19 cellular contexts compared by ENCODE assay signal in genomic region chr10:19570143-19570542, GRCh38.
A peak's percentile ranks its signal among the peaks of the same experiment; 100 is the strongest.
DNase-seq lines count a peak whose midpoint lies in the region; ATAC-seq, FAIRE-seq and TF ChIP-seq lines count a peak whose summit lies in the region.
"Had no signal": no experiment of that assay in that cellular context is flagged by ENCODE, and none has a peak within 500 bp of the region (broad histone marks: within the 10 kb centered on the region; RNA-seq: fewer than 3 reads in every experiment).

No MANE protein-coding gene starts in this region.

- H3K14ac ChIP-seq in H9 (ENCODE audit: insufficient read depth, low read length): no peak overlapping the region

- intact Hi-C loops in esophagus muscularis mucosa (cut with DNase I) (no loop called here), kidney (cut with DNase I) (no loop called here)

- 22% methylated on average over 3 of the region's 3 CpGs for WGBS in esophagus muscularis mucosa
- no CpG with 5 or more reads among the region's 3 CpGs for WGBS in H9 (ENCODE audit: extremely low coverage, insufficient read length, low lambda C conversion rate)

- H3K27me3 ChIP-seq in esophagus muscularis mucosa (no peaks in the 10 kb centered on the region), thoracic aorta (replicated peaks; ENCODE audit: insufficient read depth) (no peaks in the 10 kb centered on the region), H9 (ENCODE audit: insufficient read depth, low read length) (no peaks in the 10 kb centered on the region)
- H3K27me3 ChIP-seq: MG63 had no signal

- no peak for TF ChIP-seq EP300 in esophagus muscularis mucosa (IDR thresholded peaks at IDR 0.05)

- H3K27ac Mint-ChIP-seq in H9: no peak overlapping the region
- H3K27ac Mint-ChIP-seq: CD4-positive, alpha-beta memory T cell had no signal

- no peak for FAIRE-seq in kidney (lab: Jason Lieb, UNC)
- FAIRE-seq: GM12878 had no signal

- no peaks in the 10 kb centered on the region for H3K27me3 Mint-ChIP-seq in H9 (ENCODE audit: low read depth)
- H3K27me3 Mint-ChIP-seq: CD4-positive, alpha-beta memory T cell had no signal

- no peak overlapping the region for H2BK120ac ChIP-seq in H9 (ENCODE audit: low read depth, low read length, poor library complexity, severe bottlenecking)

- H3K4me1 Mint-ChIP-seq in H9: no peaks in the 10 kb centered on the region
- H3K4me1 Mint-ChIP-seq: CD4-positive, alpha-beta memory T cell had no signal

- no peaks in the 10 kb centered on the region for H3K36me3 Mint-ChIP-seq in H9 (ENCODE audit: insufficient read depth in 1 of 3, low read depth in 3 of 3)
- H3K36me3 Mint-ChIP-seq: CD4-positive, alpha-beta memory T cell had no signal

- H3K56ac ChIP-seq in H9 (ENCODE audit: insufficient read length, low read depth, low read length): no peak overlapping the region

- DNase-seq in amniotic epithelial cell (ENCODE audit: low read depth) (peak; percentile 37), esophagus muscularis mucosa (ENCODE audit: extremely low spot score) (no peak), iris pigment epithelial cell (ENCODE audit: low read depth) (peak; percentile 53), thoracic aorta (ENCODE audit: low spot score) (no peak), HuH-7.5 (ENCODE audit: low spot score) (no peak), kidney (no peak), H4 (ENCODE audit: low spot score) (no peak), H9 (no peak)
- DNase-seq: CD4-positive, alpha-beta memory T cell; DMS79 treated with DMSO at 0.1 percent for 48 hours; MG63; NCI-H1092; NCI-H146; NCI-H2081; NCI-H510A; NCI-H774; PC-3 had no signal

- TF ChIP-seq CTCF in esophagus muscularis mucosa (IDR thresholded peaks at IDR 0.05): no peak
- no peak for TF ChIP-seq CTCF in thoracic aorta (IDR thresholded peaks at IDR 0.05)
- TF ChIP-seq CTCF in kidney (IDR thresholded peaks at IDR 0.05; ENCODE audit: borderline replicate concordance, extremely low read depth, insufficient read depth): no peak
- no peak for TF ChIP-seq CTCF in H9 (conservative IDR thresholded peaks at IDR 0.05)

- H4K20me1 ChIP-seq in H9 (ENCODE audit: control insufficient read depth, insufficient read depth, insufficient read length): no peaks in the 10 kb centered on the region

- H3K79me1 ChIP-seq in H9 (ENCODE audit: insufficient read depth, low read depth, low read length, poor library complexity, severe bottlenecking): no peaks in the 10 kb centered on the region

- H2BK5ac ChIP-seq in H9 (ENCODE audit: insufficient read length, low read length): no peak overlapping the region

- H3K4ac ChIP-seq in H9 (ENCODE audit: low read depth, low read length): no peak overlapping the region

- H3K27ac ChIP-seq in esophagus muscularis mucosa (replicated peaks in 1 of 4) (peak overlapping the region in 3 of 4 donors; percentile 48 to 56 (median 54)), thoracic aorta (peak overlapping the region; percentile 29 to 37), kidney (ENCODE audit: low read depth in 2 of 2, low read length in 2 of 2) (no peak overlapping the region), H9 (ENCODE audit: insufficient read length, low read depth, low read length) (no peak overlapping the region)
- H3K27ac ChIP-seq: RWPE1 had no signal

- H2BK20ac ChIP-seq in H9 (ENCODE audit: low read depth, low read length, poor library complexity, severe bottlenecking): no peak overlapping the region

- H4K5ac ChIP-seq in H9 (ENCODE audit: insufficient read length, low read depth, low read length): no peak overlapping the region

- no peak overlapping the region for H4K91ac ChIP-seq in H9 (ENCODE audit: insufficient read length, low read depth, low read length)

- no peaks in the 10 kb centered on the region for H3K23me2 ChIP-seq in H9 (ENCODE audit: insufficient read length, low read depth, low read length, poor library complexity, severe bottlenecking)

- H3K9me3 ChIP-seq in esophagus muscularis mucosa: no peaks in the 10 kb centered on the region
- no peaks in the 10 kb centered on the region for H3K9me3 ChIP-seq in thoracic aorta
- no peaks in the 10 kb centered on the region for H3K9me3 ChIP-seq in kidney (ENCODE audit: control insufficient read depth in 1 of 2, low read length in 2 of 2)
- H3K9me3 ChIP-seq in H9 (ENCODE audit: control insufficient read depth, low read depth, low read length): no peaks in the 10 kb centered on the region
- H3K9me3 ChIP-seq: MG63 had no signal

- no peak overlapping the region for H3K18ac ChIP-seq in H9 (ENCODE audit: insufficient read length, low read depth, low read length)

- no peaks in the 10 kb centered on the region for H3K79me2 ChIP-seq in H9 (ENCODE audit: insufficient read depth, low read length)

- H3K9ac ChIP-seq in kidney (ENCODE audit: low read length in 2 of 2) (no peak overlapping the region), H9 (ENCODE audit: extremely low read depth, insufficient read length, low read length) (no peak overlapping the region)

- no peak overlapping the region for H3K23ac ChIP-seq in H9 (ENCODE audit: insufficient read length, low read depth, low read length)

- no peak overlapping the region for H2AK5ac ChIP-seq in H9 (ENCODE audit: insufficient read length, low read length)

- no peak overlapping the region for H2BK15ac ChIP-seq in H9 (ENCODE audit: low read depth, low read length)

- no peaks in the 10 kb centered on the region for H3K9me3 Mint-ChIP-seq in H9

- TF ChIP-seq POLR2A in esophagus muscularis mucosa (IDR thresholded peaks at IDR 0.05; ENCODE audit: low read depth): no peak

- no peak overlapping the region for H3T11ph ChIP-seq in H9 (ENCODE audit: low read length)

- peaks cover 0 to 30% (median 16%) of the 10 kb centered on the region in 4 donors for H3K4me1 ChIP-seq in esophagus muscularis mucosa
- H3K4me1 ChIP-seq in thoracic aorta (ENCODE audit: control insufficient read depth in 1 of 2, low read depth in 2 of 2): peaks cover 4 to 27% of the 10 kb centered on the region in 2 donors
- H3K4me1 ChIP-seq in kidney (ENCODE audit: control insufficient read depth in 1 of 2, insufficient read depth in 1 of 2, low read depth in 1 of 2, low read length in 2 of 2): no peaks in the 10 kb centered on the region
- H3K4me1 ChIP-seq in H9 (ENCODE audit: insufficient read depth, low read length): no peaks in the 10 kb centered on the region

- H2BK12ac ChIP-seq in H9 (ENCODE audit: insufficient read length, low read depth, low read length): no peak overlapping the region

- no peak overlapping the region for H3K4me3 ChIP-seq in esophagus muscularis mucosa
- H3K4me3 ChIP-seq in thoracic aorta: no peak overlapping the region
- no peak overlapping the region for H3K4me3 ChIP-seq in kidney (ENCODE audit: low read length in 2 of 2)
- H3K4me3 ChIP-seq: GM12878, MG63 had no signal

- H2AFZ ChIP-seq in H9 (ENCODE audit: low read length): no peak overlapping the region

- no peak overlapping the region for H3K4me2 ChIP-seq in H9 (ENCODE audit: insufficient read depth, insufficient read length, low read length)

- no peak overlapping the region for H3K4me3 Mint-ChIP-seq in H9
- H3K4me3 Mint-ChIP-seq: CD4-positive, alpha-beta memory T cell had no signal

- ATAC-seq in thoracic aorta (ENCODE audit: insufficient number of reproducible peaks, low FRiP score, low read depth): no peak
- ATAC-seq: GM12878, PC-3 had no signal

- no peaks in the 10 kb centered on the region for H3K36me3 ChIP-seq in esophagus muscularis mucosa
- H3K36me3 ChIP-seq in thoracic aorta: no peaks in the 10 kb centered on the region
- H3K36me3 ChIP-seq in kidney (ENCODE audit: control insufficient read depth in 1 of 2, insufficient read depth in 2 of 2, low read length in 2 of 2): no peaks in the 10 kb centered on the region
- H3K36me3 ChIP-seq: MG63 had no signal

- H4K8ac ChIP-seq in H9 (replicated peaks; ENCODE audit: insufficient read length, low read depth, low read length): no peak overlapping the region

Comparison
In these comparisons a context has a peak if more than half of its experiments do, and no peak if none do; other contexts are left out.
1. DNase-seq: peak in amniotic epithelial cell (single experiment) and iris pigment epithelial cell (single experiment); none in esophagus muscularis mucosa (single experiment), thoracic aorta (single experiment), HuH-7.5 (single experiment), kidney (single experiment), H4 (single experiment) and H9 (single experiment).
2. H3K27ac ChIP-seq: peak in esophagus muscularis mucosa (3 of 4) and thoracic aorta (2 of 2); none in kidney (0 of 2) and H9 (single experiment).